In genomic region chr4:25090516-25090915, GRCh38 we compare ENCODE assay signal across 14 cellular contexts. TPM values are rescaled to one million over a fixed set of nuclear protein-coding genes. Genes with fewer than 3 reads are reported as not detected.
"Had no signal": no experiment of that assay in that cellular context is flagged by ENCODE, and none has a peak within 500 bp of the region (broad histone marks: within the 10 kb centered on the region; RNA-seq: fewer than 3 reads in every experiment).

No MANE protein-coding gene starts in this region.

- H3K9me3 ChIP-seq: ovary, thyroid gland, uterus had no signal

- H3K36me3 ChIP-seq: cardiac muscle cell, ovary, thyroid gland, uterus had no signal

- H3K27ac ChIP-seq: cardiac muscle cell, hepatocyte, ovary, thyroid gland, uterus had no signal

- H3K27me3 ChIP-seq: cardiac muscle cell, hepatocyte, ovary, thyroid gland, uterus had no signal

- H3K4me3 ChIP-seq: cardiac muscle cell, hepatocyte, ovary, thyroid gland, uterus had no signal

- ATAC-seq: left lobe of liver; stimulated activated effector memory CD8-positive, alpha-beta T cell treated with anti-CD3 and anti-CD28 coated beads, Interleukin-12 subunit alpha, Interleukin-12 subunit beta, amount 100 ng/mL, for 72 hours had no signal

- DNase-seq: activated naive CD8-positive, alpha-beta T cell treated with anti-CD3 and anti-CD28 coated beads for 36 hours; aorta; erythroblast; midbrain; ovary; thyroid gland; uterus had no signal

- H3K4me1 ChIP-seq: thyroid gland, uterus had no signal

RNA-seq across cellular contexts. Expression of gene LGI2, which starts 59.8 kb away (rescaled TPM):
- total RNA-seq: activated CD8-positive, alpha-beta memory T cell treated with anti-CD3 and anti-CD28 coated beads for 36 hours; activated naive CD8-positive, alpha-beta T cell treated with anti-CD3 and anti-CD28 coated beads for 36 hours; activated T-helper 1 cell treated with anti-CD3 and anti-CD28 coated beads, Interleukin-12 subunit alpha, Interleukin-12 subunit beta, Interleukin-2, Interleukin-4 antibody, amounts not matched to agents 30 ng/mL and 10 ng/mL and 1 ng/mL, durations not matched to agents 14 hours and 24 hours and 36 hours; lung microvascular endothelial cell had no signal
